In genomic region chr15:101526442-101526841, GRCh38 we compare ENCODE assay signal across 2 cellular contexts.
TF ChIP-seq lines count a peak whose summit lies in the region.

No MANE protein-coding gene starts in this region.

TF ChIP-seq in IMR-90, 13 proteins besides CTCF, POLR2A, EP300 and RAD21:
- no peak for TF ChIP-seq MAZ (IDR thresholded peaks at IDR 0.05; ENCODE audit: borderline replicate concordance, low read depth, low read length)
- TF ChIP-seq BHLHE40 (IDR thresholded peaks at IDR 0.05; ENCODE audit: low read depth, low read length) = no peak
- TF ChIP-seq SMC3 (IDR thresholded peaks at IDR 0.05; ENCODE audit: low read depth, low read length) = no peak
- no peak for TF ChIP-seq MAFK (IDR thresholded peaks at IDR 0.05; ENCODE audit: low read depth, low read length)
- TF ChIP-seq MXI1 (IDR thresholded peaks at IDR 0.05; ENCODE audit: borderline replicate concordance, low read depth, low read length) = no peak
- no peak for TF ChIP-seq RCOR1 (IDR thresholded peaks at IDR 0.05; ENCODE audit: insufficient replicate concordance, low read length)
- no peak for TF ChIP-seq ELK1 (IDR thresholded peaks at IDR 0.05; ENCODE audit: borderline replicate concordance, low read depth, low read length)
- TF ChIP-seq CEBPB (IDR thresholded peaks at IDR 0.05; ENCODE audit: low read depth, low read length) = no peak
- TF ChIP-seq, protein P1, sequence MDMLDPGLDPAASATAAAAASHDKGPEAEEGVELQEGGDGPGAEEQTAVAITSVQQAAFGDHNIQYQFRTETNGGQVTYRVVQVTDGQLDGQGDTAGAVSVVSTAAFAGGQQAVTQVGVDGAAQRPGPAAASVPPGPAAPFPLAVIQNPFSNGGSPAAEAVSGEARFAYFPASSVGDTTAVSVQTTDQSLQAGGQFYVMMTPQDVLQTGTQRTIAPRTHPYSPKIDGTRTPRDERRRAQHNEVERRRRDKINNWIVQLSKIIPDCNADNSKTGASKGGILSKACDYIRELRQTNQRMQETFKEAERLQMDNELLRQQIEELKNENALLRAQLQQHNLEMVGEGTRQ (IDR thresholded peaks at IDR 0.05; ENCODE audit: low read depth, low read length) = no peak
- no peak for TF ChIP-seq FOS (IDR thresholded peaks at IDR 0.05; ENCODE audit: low read depth, low read length)
- TF ChIP-seq NFE2L2 (IDR thresholded peaks at IDR 0.05; ENCODE audit: low read depth, low read length) = no peak
- no peak for TF ChIP-seq CHD1 (IDR thresholded peaks at IDR 0.05; ENCODE audit: low read depth, low read length)
- no peak for TF ChIP-seq RFX5 (IDR thresholded peaks at IDR 0.05; ENCODE audit: low read depth, low read length)

TF ChIP-seq in HepG2, 621 proteins besides CTCF, POLR2A, EP300 and RAD21 (continues in another document):
- TF ChIP-seq GMEB1 (CRISPR knock-in tag; IDR thresholded peaks at IDR 0.05; ENCODE audit: borderline replicate concordance) (no peak), HDAC1 (CRISPR knock-in tag; IDR thresholded peaks at IDR 0.05) (no peak), NFE2L2 (IDR thresholded peaks at IDR 0.05; ENCODE audit: low read length) (no peak), TFDP2 (CRISPR knock-in tag; IDR thresholded peaks at IDR 0.05) (no peak), MXD3 (CRISPR knock-in tag; IDR thresholded peaks at IDR 0.05) (no peak), ZBTB38 (CRISPR knock-in tag; IDR thresholded peaks at IDR 0.05) (peak; percentile 80; the same call in 1 of the 2 replicates), PCBP1 (IDR thresholded peaks at IDR 0.05; ENCODE audit: borderline replicate concordance, low read depth, low read length) (no peak), CREB3 (CRISPR knock-in tag; IDR thresholded peaks at IDR 0.05) (no peak), MLX (CRISPR knock-in tag; IDR thresholded peaks at IDR 0.05) (no peak), ATF3 (CRISPR knock-in tag; IDR thresholded peaks at IDR 0.05) (no peak), ZKSCAN1 (IDR thresholded peaks at IDR 0.05; ENCODE audit: low read length) (no peak), ZNF333 (CRISPR knock-in tag; IDR thresholded peaks at IDR 0.05; ENCODE audit: borderline replicate concordance) (no peak), KLF9 (CRISPR knock-in tag; IDR thresholded peaks at IDR 0.05; ENCODE audit: low read depth) (no peak), SETDB1 (CRISPR knock-in tag; IDR thresholded peaks at IDR 0.05; ENCODE audit: borderline replicate concordance) (no peak), IKZF1 (IDR thresholded peaks at IDR 0.05) (no peak), THAP9 (CRISPR knock-in tag; IDR thresholded peaks at IDR 0.05; ENCODE audit: borderline replicate concordance) (no peak)
- TF ChIP-seq, protein P2, sequence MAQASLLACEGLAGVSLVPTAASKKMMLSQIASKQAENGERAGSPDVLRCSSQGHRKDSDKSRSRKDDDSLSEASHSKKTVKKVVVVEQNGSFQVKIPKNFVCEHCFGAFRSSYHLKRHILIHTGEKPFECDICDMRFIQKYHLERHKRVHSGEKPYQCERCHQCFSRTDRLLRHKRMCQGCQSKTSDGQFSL (CRISPR knock-in tag; IDR thresholded peaks at IDR 0.05) = no peak
- TF ChIP-seq, protein P3, sequence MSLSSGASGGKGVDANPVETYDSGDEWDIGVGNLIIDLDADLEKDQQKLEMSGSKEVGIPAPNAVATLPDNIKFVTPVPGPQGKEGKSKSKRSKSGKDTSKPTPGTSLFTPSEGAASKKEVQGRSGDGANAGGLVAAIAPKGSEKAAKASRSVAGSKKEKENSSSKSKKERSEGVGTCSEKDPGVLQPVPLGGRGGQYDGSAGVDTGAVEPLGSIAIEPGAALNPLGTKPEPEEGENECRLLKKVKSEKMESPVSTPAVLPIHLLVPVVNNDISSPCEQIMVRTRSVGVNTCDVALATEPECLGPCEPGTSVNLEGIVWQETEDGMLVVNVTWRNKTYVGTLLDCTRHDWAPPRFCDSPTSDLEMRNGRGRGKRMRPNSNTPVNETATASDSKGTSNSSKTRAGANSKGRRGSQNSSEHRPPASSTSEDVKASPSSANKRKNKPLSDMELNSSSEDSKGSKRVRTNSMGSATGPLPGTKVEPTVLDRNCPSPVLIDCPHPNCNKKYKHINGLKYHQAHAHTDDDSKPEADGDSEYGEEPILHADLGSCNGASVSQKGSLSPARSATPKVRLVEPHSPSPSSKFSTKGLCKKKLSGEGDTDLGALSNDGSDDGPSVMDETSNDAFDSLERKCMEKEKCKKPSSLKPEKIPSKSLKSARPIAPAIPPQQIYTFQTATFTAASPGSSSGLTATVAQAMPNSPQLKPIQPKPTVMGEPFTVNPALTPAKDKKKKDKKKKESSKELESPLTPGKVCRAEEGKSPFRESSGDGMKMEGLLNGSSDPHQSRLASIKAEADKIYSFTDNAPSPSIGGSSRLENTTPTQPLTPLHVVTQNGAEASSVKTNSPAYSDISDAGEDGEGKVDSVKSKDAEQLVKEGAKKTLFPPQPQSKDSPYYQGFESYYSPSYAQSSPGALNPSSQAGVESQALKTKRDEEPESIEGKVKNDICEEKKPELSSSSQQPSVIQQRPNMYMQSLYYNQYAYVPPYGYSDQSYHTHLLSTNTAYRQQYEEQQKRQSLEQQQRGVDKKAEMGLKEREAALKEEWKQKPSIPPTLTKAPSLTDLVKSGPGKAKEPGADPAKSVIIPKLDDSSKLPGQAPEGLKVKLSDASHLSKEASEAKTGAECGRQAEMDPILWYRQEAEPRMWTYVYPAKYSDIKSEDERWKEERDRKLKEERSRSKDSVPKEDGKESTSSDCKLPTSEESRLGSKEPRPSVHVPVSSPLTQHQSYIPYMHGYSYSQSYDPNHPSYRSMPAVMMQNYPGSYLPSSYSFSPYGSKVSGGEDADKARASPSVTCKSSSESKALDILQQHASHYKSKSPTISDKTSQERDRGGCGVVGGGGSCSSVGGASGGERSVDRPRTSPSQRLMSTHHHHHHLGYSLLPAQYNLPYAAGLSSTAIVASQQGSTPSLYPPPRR (CRISPR knock-in tag; IDR thresholded peaks at IDR 0.05; ENCODE audit: borderline replicate concordance) = no peak
- TF ChIP-seq, protein P4, sequence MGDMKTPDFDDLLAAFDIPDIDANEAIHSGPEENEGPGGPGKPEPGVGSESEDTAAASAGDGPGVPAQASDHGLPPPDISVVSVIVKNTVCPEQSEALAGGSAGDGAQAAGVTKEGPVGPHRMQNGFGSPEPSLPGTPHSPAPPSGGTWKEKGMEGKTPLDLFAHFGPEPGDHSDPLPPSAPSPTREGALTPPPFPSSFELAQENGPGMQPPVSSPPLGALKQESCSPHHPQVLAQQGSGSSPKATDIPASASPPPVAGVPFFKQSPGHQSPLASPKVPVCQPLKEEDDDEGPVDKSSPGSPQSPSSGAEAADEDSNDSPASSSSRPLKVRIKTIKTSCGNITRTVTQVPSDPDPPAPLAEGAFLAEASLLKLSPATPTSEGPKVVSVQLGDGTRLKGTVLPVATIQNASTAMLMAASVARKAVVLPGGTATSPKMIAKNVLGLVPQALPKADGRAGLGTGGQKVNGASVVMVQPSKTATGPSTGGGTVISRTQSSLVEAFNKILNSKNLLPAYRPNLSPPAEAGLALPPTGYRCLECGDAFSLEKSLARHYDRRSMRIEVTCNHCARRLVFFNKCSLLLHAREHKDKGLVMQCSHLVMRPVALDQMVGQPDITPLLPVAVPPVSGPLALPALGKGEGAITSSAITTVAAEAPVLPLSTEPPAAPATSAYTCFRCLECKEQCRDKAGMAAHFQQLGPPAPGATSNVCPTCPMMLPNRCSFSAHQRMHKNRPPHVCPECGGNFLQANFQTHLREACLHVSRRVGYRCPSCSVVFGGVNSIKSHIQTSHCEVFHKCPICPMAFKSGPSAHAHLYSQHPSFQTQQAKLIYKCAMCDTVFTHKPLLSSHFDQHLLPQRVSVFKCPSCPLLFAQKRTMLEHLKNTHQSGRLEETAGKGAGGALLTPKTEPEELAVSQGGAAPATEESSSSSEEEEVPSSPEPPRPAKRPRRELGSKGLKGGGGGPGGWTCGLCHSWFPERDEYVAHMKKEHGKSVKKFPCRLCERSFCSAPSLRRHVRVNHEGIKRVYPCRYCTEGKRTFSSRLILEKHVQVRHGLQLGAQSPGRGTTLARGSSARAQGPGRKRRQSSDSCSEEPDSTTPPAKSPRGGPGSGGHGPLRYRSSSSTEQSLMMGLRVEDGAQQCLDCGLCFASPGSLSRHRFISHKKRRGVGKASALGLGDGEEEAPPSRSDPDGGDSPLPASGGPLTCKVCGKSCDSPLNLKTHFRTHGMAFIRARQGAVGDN (CRISPR knock-in tag; IDR thresholded peaks at IDR 0.05) = peak; percentile 62
- TF ChIP-seq, protein P5, sequence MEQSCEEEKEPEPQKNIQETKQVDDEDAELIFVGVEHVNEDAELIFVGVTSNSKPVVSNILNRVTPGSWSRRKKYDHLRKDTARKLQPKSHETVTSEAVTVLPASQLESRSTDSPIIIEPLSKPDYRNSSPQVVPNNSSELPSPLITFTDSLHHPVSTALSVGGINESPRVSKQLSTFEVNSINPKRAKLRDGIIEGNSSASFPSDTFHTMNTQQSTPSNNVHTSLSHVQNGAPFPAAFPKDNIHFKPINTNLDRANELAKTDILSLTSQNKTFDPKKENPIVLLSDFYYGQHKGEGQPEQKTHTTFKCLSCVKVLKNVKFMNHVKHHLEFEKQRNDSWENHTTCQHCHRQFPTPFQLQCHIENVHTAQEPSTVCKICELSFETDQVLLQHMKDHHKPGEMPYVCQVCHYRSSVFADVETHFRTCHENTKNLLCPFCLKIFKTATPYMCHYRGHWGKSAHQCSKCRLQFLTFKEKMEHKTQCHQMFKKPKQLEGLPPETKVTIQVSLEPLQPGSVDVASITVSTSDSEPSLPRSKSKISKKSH (CRISPR knock-in tag; IDR thresholded peaks at IDR 0.05; ENCODE audit: borderline replicate concordance) = no peak
